Comparison of ENCODE assay signal across 12 cellular contexts in genomic region chr21:45435405-45435981, GRCh38.
"Had no signal": no experiment of that assay in that cellular context is flagged by ENCODE, and none has a peak within 500 bp of the region (broad histone marks: within the 10 kb centered on the region; RNA-seq: fewer than 3 reads in every experiment).

No MANE protein-coding gene starts in this region.

- H3K9me3 ChIP-seq: prostate gland, right lobe of liver had no signal

- H3K27ac Mint-ChIP-seq: activated CD4-positive, alpha-beta memory T cell treated with anti-CD3 and anti-CD28 coated beads for 36 hours; activated CD8-positive, alpha-beta memory T cell treated with anti-CD3 and anti-CD28 coated beads, Interleukin-2, amount 10 ng/mL, durations not matched to agents 7 days and 5 days; activated T-cell treated with anti-CD3 and anti-CD28 coated beads, Interleukin-2, amount 50 U/mL, for 24 hours; stimulated activated naive CD8-positive, alpha-beta T cell treated with anti-CD3 and anti-CD28 coated beads, Interleukin-15, Interleukin-2, amounts not matched to agents 100 ng/mL and 50 ng/mL, for 24 hours had no signal

- H3K27me3 ChIP-seq: right lobe of liver had no signal

- ATAC-seq: activated CD8-positive, alpha-beta memory T cell treated with anti-CD3 and anti-CD28 coated beads, Interleukin-2, amount 10 ng/mL, durations not matched to agents 7 days and 5 days; right lobe of liver had no signal

- H3K4me3 ChIP-seq: prostate gland, right lobe of liver had no signal

- H3K9me3 Mint-ChIP-seq: activated CD4-positive, alpha-beta memory T cell treated with anti-CD3 and anti-CD28 coated beads for 36 hours; activated naive CD4-positive, alpha-beta T cell treated with anti-CD3 and anti-CD28 coated beads, Interleukin-2, amount 10 ng/mL, durations not matched to agents 7 days and 5 days; activated T-cell treated with anti-CD3 and anti-CD28 coated beads, Interleukin-2, amount 50 U/mL, for 24 hours; nephron; stimulated activated naive CD8-positive, alpha-beta T cell treated with anti-CD3 and anti-CD28 coated beads, Interleukin-15, Interleukin-2, amounts not matched to agents 100 ng/mL and 50 ng/mL, for 24 hours had no signal

- H3K27ac ChIP-seq: right lobe of liver had no signal

- H3K27me3 Mint-ChIP-seq: activated CD8-positive, alpha-beta memory T cell treated with anti-CD3 and anti-CD28 coated beads, Interleukin-2, amount 10 ng/mL, durations not matched to agents 7 days and 5 days; stimulated activated naive CD8-positive, alpha-beta T cell treated with anti-CD3 and anti-CD28 coated beads, Interleukin-15, Interleukin-2, amounts not matched to agents 100 ng/mL and 50 ng/mL, for 24 hours had no signal

- H3K36me3 Mint-ChIP-seq: activated CD4-positive, alpha-beta memory T cell treated with anti-CD3 and anti-CD28 coated beads for 36 hours; activated CD8-positive, alpha-beta memory T cell treated with anti-CD3 and anti-CD28 coated beads, Interleukin-2, amount 10 ng/mL, durations not matched to agents 7 days and 5 days; activated naive CD4-positive, alpha-beta T cell treated with anti-CD3 and anti-CD28 coated beads, Interleukin-2, amount 10 ng/mL, durations not matched to agents 7 days and 5 days had no signal

- DNase-seq: activated CD4-positive, alpha-beta memory T cell treated with anti-CD3 and anti-CD28 coated beads for 36 hours; activated CD4-positive, alpha-beta T cell treated with anti-CD3 and anti-CD28 coated beads for 1 hour; activated CD8-positive, alpha-beta memory T cell treated with anti-CD3 and anti-CD28 coated beads, Interleukin-2, amount 10 ng/mL, durations not matched to agents 7 days and 5 days; activated naive CD4-positive, alpha-beta T cell treated with anti-CD3 and anti-CD28 coated beads, Interleukin-2, amount 10 ng/mL, durations not matched to agents 7 days and 5 days; activated T-cell treated with anti-CD3 and anti-CD28 coated beads, Interleukin-2, amount 50 U/mL, for 24 hours; glutamatergic neuron; mesendoderm; occipital lobe; right lobe of liver had no signal

- H3K4me3 Mint-ChIP-seq: activated CD4-positive, alpha-beta memory T cell treated with anti-CD3 and anti-CD28 coated beads for 36 hours; activated CD8-positive, alpha-beta memory T cell treated with anti-CD3 and anti-CD28 coated beads, Interleukin-2, amount 10 ng/mL, durations not matched to agents 7 days and 5 days; activated naive CD4-positive, alpha-beta T cell treated with anti-CD3 and anti-CD28 coated beads, Interleukin-2, amount 10 ng/mL, durations not matched to agents 7 days and 5 days; activated T-cell treated with anti-CD3 and anti-CD28 coated beads, Interleukin-2, amount 50 U/mL, for 24 hours; stimulated activated naive CD8-positive, alpha-beta T cell treated with anti-CD3 and anti-CD28 coated beads, Interleukin-15, Interleukin-2, amounts not matched to agents 100 ng/mL and 50 ng/mL, for 24 hours had no signal

- H3K4me1 ChIP-seq: prostate gland had no signal

- H3K36me3 ChIP-seq: prostate gland, right lobe of liver had no signal
